Comparison of ENCODE assay signal across 8 cellular contexts in the genomic region with DNA sequence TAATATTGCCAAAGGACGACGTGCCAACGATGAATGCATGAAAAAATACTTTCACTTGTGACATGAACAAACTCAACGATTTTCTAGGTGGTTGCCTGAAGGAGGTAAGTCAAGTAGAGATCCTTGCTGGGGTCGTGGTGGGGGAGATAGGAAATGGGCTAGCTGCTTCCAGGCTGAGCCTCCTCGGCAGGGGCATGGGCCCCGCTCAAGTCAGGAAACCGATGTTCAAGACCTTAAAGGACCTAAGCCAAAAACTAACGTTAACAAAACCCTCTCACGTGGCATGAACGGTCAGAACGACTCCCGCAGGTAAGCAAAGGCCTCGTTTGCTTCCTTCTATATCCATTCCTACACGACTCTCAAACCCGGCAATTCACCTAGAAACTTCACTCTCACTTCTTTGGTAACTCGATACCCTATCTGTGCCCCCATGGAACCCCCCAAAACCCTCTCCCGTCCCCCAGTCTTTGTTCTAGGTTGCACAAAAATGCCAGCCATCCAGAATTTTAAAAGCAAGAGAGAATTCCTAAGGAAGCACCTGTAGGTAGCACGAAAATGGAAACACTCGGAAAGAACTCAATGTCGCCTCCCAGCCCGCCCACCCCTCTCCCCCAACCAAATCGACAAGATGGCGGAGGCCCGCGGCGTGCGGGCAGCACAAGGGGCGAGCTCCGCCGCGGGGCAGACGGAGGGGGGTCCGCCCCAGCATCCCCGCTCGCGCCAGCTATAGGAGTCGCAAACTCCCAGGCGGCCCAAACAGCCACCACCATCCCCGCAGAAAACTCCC. TPM values are rescaled to one million over a fixed set of nuclear protein-coding genes. Genes with fewer than 3 reads are reported as not detected.
DNase-seq lines count a peak whose midpoint lies in the region; ATAC-seq, FAIRE-seq and TF ChIP-seq lines count a peak whose summit lies in the region.

No MANE protein-coding gene starts in this region.

- H3K9me3 ChIP-seq in SJSA1 (replicated peaks) (no peaks in the 10 kb centered on the region), tibial artery (no peaks in the 10 kb centered on the region)

- intact Hi-C loops in tibial artery (cut with DNase I; ENCODE audit: low total_unique reads): no loop called here

- H3K36me3 ChIP-seq in SJSA1 (peaks cover 49% of the 10 kb centered on the region), tibial artery (peaks cover 5 to 32% (median 19%) of the 10 kb centered on the region in 3 donors)

- H3K4me3 Mint-ChIP-seq in memory B cell: peak overlapping the region; percentile 97

- ATAC-seq in HG02678 (IDR thresholded peaks at IDR 0.05; ENCODE audit: unreplicated experiment) (peak; percentile 11), memory B cell (ENCODE audit: low read depth) (peak; percentile 1)

- H3K27ac ChIP-seq in SJSA1 (peak overlapping the region; percentile 94), tibial artery (peak overlapping the region; percentile 90 to 91)

- TF ChIP-seq POLR2A in H54 (IDR thresholded peaks at IDR 0.05; ENCODE audit: low read depth, low read length): no peak

- H3K27me3 Mint-ChIP-seq in memory B cell: no peaks in the 10 kb centered on the region

- H3K4me3 ChIP-seq in SJSA1: peak overlapping the region; percentile 75
- H3K4me3 ChIP-seq in choroid plexus epithelial cell (ENCODE audit: low read depth, low read length): peak overlapping the region; percentile 97
- peak overlapping the region; percentile 76 to 90 for H3K4me3 ChIP-seq in tibial artery

- no peak for FAIRE-seq in H54 (lab: Jason Lieb, UNC)

- peak; percentile 73 for DNase-seq in D341Med (ENCODE audit: low spot score)
- no peak for DNase-seq in SJSA1 (ENCODE audit: low read depth in 1 of 2, low spot score in 2 of 2)
- DNase-seq in choroid plexus epithelial cell (ENCODE audit: low read depth): peak; percentile 22
- DNase-seq in memory B cell (ENCODE audit: low spot score in 2 of 2): no peak
- no peak for DNase-seq in tibial artery
- no peak for DNase-seq in SKM-1 treated with dmso at 0.1 percent for 144 hours (lab: John Stamatoyannopoulos, UW; ENCODE audit: unreplicated experiment)
- DNase-seq in H54 (ENCODE audit: insufficient read length, low spot score): no peak

- H3K4me1 ChIP-seq in SJSA1 (replicated peaks) (peaks cover 9% of the 10 kb centered on the region), tibial artery (peaks cover 0 to 24% (median 20%) of the 10 kb centered on the region in 4 donors)

- H3K27me3 ChIP-seq in SJSA1 (replicated peaks) (no peaks in the 10 kb centered on the region), tibial artery (no peaks in the 10 kb centered on the region)

- peak overlapping the region; percentile 100 for H3K27ac Mint-ChIP-seq in memory B cell

- peaks cover 11% of the 10 kb centered on the region for H3K36me3 Mint-ChIP-seq in memory B cell

- TF ChIP-seq CTCF in choroid plexus epithelial cell (conservative IDR thresholded peaks at IDR 0.05; ENCODE audit: low read depth, low read length) (no peak), tibial artery (IDR thresholded peaks at IDR 0.05) (no peak)

- H3K4me1 Mint-ChIP-seq in memory B cell: peaks cover 28% of the 10 kb centered on the region

- H3K9me3 Mint-ChIP-seq in memory B cell: no peaks in the 10 kb centered on the region

RNA-seq across cellular contexts. Expression of gene ACP4, which starts 13.6 kb away (rescaled TPM):
- not detected in 2 replicates for total RNA-seq in SJSA1 (2014; rRNA removed; shearing (Covaris generic))

RNA-seq across cellular contexts. Expression of gene KLK1, which starts 19.8 kb away (rescaled TPM):
- total RNA-seq in SJSA1 (2014; rRNA removed; shearing (Covaris generic)): not detected in 2 replicates

RNA-seq across cellular contexts. Expression of gene KLK15, which starts 29.5 kb away (rescaled TPM):
- not detected in 2 replicates for total RNA-seq in SJSA1 (2014; rRNA removed; shearing (Covaris generic))

RNA-seq across cellular contexts. Expression of gene GPR32, which starts 33.6 kb away (rescaled TPM):
- not detected in 2 replicates for total RNA-seq in SJSA1 (2014; rRNA removed; shearing (Covaris generic))

RNA-seq across cellular contexts. Expression of gene KLK3, which starts 50.9 kb away (rescaled TPM):
- not detected in 2 replicates for total RNA-seq in SJSA1 (2014; rRNA removed; shearing (Covaris generic))

Comparison
In these comparisons a context has a peak if more than half of its experiments do, and no peak if none do; other contexts are left out.
1. DNase-seq: peak in D341Med (single experiment) and choroid plexus epithelial cell (single experiment); none in SJSA1 (0 of 2), memory B cell (0 of 2), tibial artery (0 of 2), SKM-1 treated with dmso at 0.1 percent for 144 hours (single experiment) and H54 (single experiment).
2. Peak in every context shown above with its lines, with median percentiles within 50 percentile points of each other: H3K4me3 ChIP-seq.